22 cellular contexts compared by ENCODE assay signal in the genomic region with DNA sequence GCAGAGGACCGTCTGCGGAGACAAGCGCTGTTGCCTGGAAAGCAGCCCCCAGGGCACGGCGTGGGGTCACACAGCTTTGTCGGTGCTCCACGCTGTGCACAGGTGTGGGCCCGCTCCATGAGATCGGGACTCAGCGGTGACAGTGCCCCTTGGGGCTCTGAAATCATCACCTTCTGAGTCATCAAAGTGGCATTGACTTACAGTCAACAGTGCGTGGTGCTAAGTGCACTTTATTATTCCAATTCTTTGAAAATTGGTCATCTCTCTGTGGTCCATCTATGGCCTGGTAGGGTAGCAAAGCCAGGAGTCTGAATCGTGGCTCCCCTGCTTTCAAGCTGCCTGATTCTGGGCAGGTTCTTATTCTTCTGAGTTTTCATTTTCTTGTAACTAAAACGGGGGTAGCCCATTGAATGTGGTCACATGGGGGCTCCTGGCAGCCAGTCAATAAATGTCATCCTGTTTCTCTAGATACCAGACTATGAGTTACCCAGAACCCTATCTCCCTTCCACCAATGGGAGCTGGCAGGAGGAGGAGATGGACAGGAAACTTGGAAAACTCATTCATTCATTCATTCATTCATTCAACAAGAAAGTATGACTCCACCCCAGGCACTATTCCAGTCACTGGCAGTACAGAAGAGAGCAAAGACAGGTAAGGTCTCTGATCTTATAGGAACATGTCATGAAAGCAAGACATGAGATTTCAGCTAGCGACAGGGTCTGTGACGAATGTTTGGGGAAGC. TPM values are rescaled to one million over a fixed set of nuclear protein-coding genes. Genes with fewer than 3 reads are reported as not detected.
A peak's percentile ranks its signal among the peaks of the same experiment; 100 is the strongest.
DNase-seq lines count a peak whose midpoint lies in the region; ATAC-seq, FAIRE-seq and TF ChIP-seq lines count a peak whose summit lies in the region.
"Had no signal": no experiment of that assay in that cellular context is flagged by ENCODE, and none has a peak within 500 bp of the region (broad histone marks: within the 10 kb centered on the region; RNA-seq: fewer than 3 reads in every experiment).

No MANE protein-coding gene starts in this region.

- no peaks in the 10 kb centered on the region for H3K4me1 ChIP-seq in GM12878 (ENCODE audit: control insufficient read depth, insufficient read depth, low read length)
- H3K4me1 ChIP-seq: colonic mucosa had no signal

- BruUV-seq in GM12878 (replicated peaks; lab: Mats Ljungman, UMichigan), result no TSS peak

- no peak for TF ChIP-seq RAD21 in GM12878 (IDR thresholded peaks at IDR 0.05; ENCODE audit: insufficient read depth, low read depth, low read length)

- no peak overlapping the region for H3K4me3 ChIP-seq in GM12878
- H3K4me3 ChIP-seq: colonic mucosa had no signal

- RAD21 ChIA-PET in GM12878 (lab: Charles Lee; ENCODE audit: unreplicated experiment), result no interaction called here

- ATAC-seq in GM12878, result peak; percentile 47
- ATAC-seq in GM18858 (IDR thresholded peaks at IDR 0.05; ENCODE audit: unreplicated experiment), result no peak
- ATAC-seq: left cardiac atrium had no signal

- H2AFZ ChIP-seq in GM12878 (ENCODE audit: control insufficient read depth, low read depth, low read length), result no peak overlapping the region

- FAIRE-seq in GM12878 (lab: Jason Lieb, UNC), result no peak

- SMC1A ChIA-PET in GM12878 (lab: Charles Lee; ENCODE audit: uncharacterized antibody, unreplicated experiment), result no interaction called here

- CTCF ChIA-PET in GM12878 (lab: Yijun Ruan, JAX), result interaction anchor here (0.6 kb wide), 1 partner anchor 508 kb away, joined by 3 read pairs; no protein-coding TSS in a partner anchor

- TF ChIP-seq CTCF in GM12878 (IDR thresholded peaks at IDR 0.05 in 2 of 3, conservative IDR thresholded peaks at IDR 0.05 in 1 of 3; ENCODE audit: control insufficient read depth in 2 of 3, extremely low read depth in 1 of 3, insufficient read depth in 1 of 3, low read depth in 3 of 3, low read length in 3 of 3), result no peak

- H4K20me1 ChIP-seq in GM12878 (ENCODE audit: control insufficient read depth, insufficient read depth), result no peaks in the 10 kb centered on the region

- H3K27me3 ChIP-seq in GM12878 (replicated peaks in 1 of 2; ENCODE audit: control insufficient read depth in 2 of 2, insufficient read depth in 2 of 2, low read length in 1 of 2), result peaks cover 0 to 5% of the 10 kb centered on the region in 2 experiments; a peak in 1 of 4 replicates
- H3K27me3 ChIP-seq: colonic mucosa had no signal

- H3K9ac ChIP-seq in GM12878 (ENCODE audit: control insufficient read depth, insufficient read depth, low read length), result no peak overlapping the region

- no peak for TF ChIP-seq EP300 in GM12878 (IDR thresholded peaks at IDR 0.05; ENCODE audit: borderline replicate concordance in 1 of 2, control insufficient read depth in 1 of 2, low read depth in 2 of 2, low read length in 2 of 2)

- POLR2A ChIA-PET in GM12878 (lab: Charles Lee), result no interaction called here

- no peaks in the 10 kb centered on the region for H3K79me2 ChIP-seq in GM12878 (ENCODE audit: control insufficient read depth, insufficient read depth, low read length)

- in situ Hi-C loops in GM12878 (cut with MboI), result no loop called here

- intact Hi-C loops in GM12878 (cut with micrococcal nuclease; ENCODE audit: unreplicated experiment), result no loop called here

- H3K4me2 ChIP-seq in GM12878 (ENCODE audit: control insufficient read depth, insufficient read depth), result no peak overlapping the region

- no peaks in the 10 kb centered on the region for H3K9me3 ChIP-seq in GM12878 (replicated peaks; ENCODE audit: control insufficient read depth, insufficient read depth, low read length)
- H3K9me3 ChIP-seq: colonic mucosa had no signal

- 25% methylated on average over 15 of the region's 15 CpGs for WGBS in GM12878 (ENCODE audit: insufficient coverage, insufficient replicate concordance, low lambda C conversion rate, missing lambda C conversion rate)

- DNase-seq in NCI-H748 (lab: John Stamatoyannopoulos, UW; ENCODE audit: unreplicated experiment), result peak; percentile 49
- DNase-seq in NCI-H748 treated with DMSO at 0.1 percent for 48 hours (lab: John Stamatoyannopoulos, UW), result no peak
- peak; percentile 31 for DNase-seq in HT1080 (ENCODE audit: low read depth)
- DNase-seq in GM12878 (ENCODE audit: low read depth, low spot score), result no peak
- peak; percentile 32 for DNase-seq in renal cortical epithelial cell (ENCODE audit: low read depth)
- no peak for DNase-seq in iPS-NIHi11 (ENCODE audit: low spot score)
- DNase-seq in CD1c-positive myeloid dendritic cell (ENCODE audit: extremely low spot score), result no peak
- DNase-seq: activated CD4-positive, alpha-beta T cell treated with anti-CD3 and anti-CD28 coated beads, Interleukin-2, amount 50 U/mL, for 4 hours; activated T-cell treated with anti-CD3 and anti-CD28 coated beads for 4 hours; colonic mucosa; left cardiac atrium; NCI-H1092 treated with DMSO at 0.1 percent for 48 hours; NCI-H2227 treated with DMSO at 0.1 percent for 48 hours; SHP77; stimulated activated CD4-positive, alpha-beta T cell treated with anti-CD3 and anti-CD28 coated beads, Interleukin-15, amount 100 ng/mL, for 24 hours; stimulated activated naive B cell treated with anti-CD40 and anti-IgM and Interleukin-4, amounts not matched to agents 10 μg/mL and 1 μg/mL and 100 μg/mL, for 72 hours; trophoblast cell had no signal

- H3K27ac ChIP-seq in GM12878 (ENCODE audit: control insufficient read depth, insufficient read depth), result no peak overlapping the region
- H3K27ac ChIP-seq: C4-2B, colonic mucosa had no signal

- H3K36me3 ChIP-seq in GM12878 (ENCODE audit: control insufficient read depth in 2 of 2, insufficient read depth in 2 of 2, low read length in 1 of 2), result no peaks in the 10 kb centered on the region
- H3K36me3 ChIP-seq: colonic mucosa had no signal

- no peak for TF ChIP-seq POLR2A in GM12878 (IDR thresholded peaks at IDR 0.05; ENCODE audit: low read depth, low read length)

TF ChIP-seq in GM12878, 131 proteins besides CTCF, POLR2A, EP300 and RAD21 (continues in another document):
- TF ChIP-seq YY1 (IDR thresholded peaks at IDR 0.05; ENCODE audit: low read depth, low read length), result no peak
- TF ChIP-seq, protein P1, sequence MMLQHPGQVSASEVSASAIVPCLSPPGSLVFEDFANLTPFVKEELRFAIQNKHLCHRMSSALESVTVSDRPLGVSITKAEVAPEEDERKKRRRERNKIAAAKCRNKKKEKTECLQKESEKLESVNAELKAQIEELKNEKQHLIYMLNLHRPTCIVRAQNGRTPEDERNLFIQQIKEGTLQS (IDR thresholded peaks at IDR 0.05; ENCODE audit: borderline replicate concordance, extremely low read depth, low read depth, low read length), result no peak
- no peak for TF ChIP-seq FOXM1 (IDR thresholded peaks at IDR 0.05; ENCODE audit: low read depth, low read length)
- TF ChIP-seq, protein P2, sequence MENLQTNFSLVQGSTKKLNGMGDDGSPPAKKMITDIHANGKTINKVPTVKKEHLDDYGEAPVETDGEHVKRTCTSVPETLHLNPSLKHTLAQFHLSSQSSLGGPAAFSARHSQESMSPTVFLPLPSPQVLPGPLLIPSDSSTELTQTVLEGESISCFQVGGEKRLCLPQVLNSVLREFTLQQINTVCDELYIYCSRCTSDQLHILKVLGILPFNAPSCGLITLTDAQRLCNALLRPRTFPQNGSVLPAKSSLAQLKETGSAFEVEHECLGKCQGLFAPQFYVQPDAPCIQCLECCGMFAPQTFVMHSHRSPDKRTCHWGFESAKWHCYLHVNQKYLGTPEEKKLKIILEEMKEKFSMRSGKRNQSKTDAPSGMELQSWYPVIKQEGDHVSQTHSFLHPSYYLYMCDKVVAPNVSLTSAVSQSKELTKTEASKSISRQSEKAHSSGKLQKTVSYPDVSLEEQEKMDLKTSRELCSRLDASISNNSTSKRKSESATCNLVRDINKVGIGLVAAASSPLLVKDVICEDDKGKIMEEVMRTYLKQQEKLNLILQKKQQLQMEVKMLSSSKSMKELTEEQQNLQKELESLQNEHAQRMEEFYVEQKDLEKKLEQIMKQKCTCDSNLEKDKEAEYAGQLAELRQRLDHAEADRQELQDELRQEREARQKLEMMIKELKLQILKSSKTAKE (IDR thresholded peaks at IDR 0.05; ENCODE audit: low read depth, poor library complexity, severe bottlenecking), result no peak

RNA-seq across cellular contexts. Expression of a gene that starts 20.3 kb away (rescaled TPM):
- total RNA-seq in HT1080 (2014; rRNA removed; shearing (Covaris generic)), result 0.05 TPM in 1 of 2 replicates, not detected in the other
- polyA plus RNA-seq in HT1080 (2015; cell fraction: cytosol; rRNA removed), result 0.01 and 0.15 TPM in 2 replicates
- not detected in 2 replicates for polyA plus RNA-seq in HT1080 (2015; cell fraction: nucleus; rRNA removed)
- not detected in 2 replicates for total RNA-seq in GM12878 (2013; cell fraction: nucleolus; rRNA removed)
- total RNA-seq in GM12878 (2014; rRNA removed) (not detected in 2 replicates), GM12878 (2014; rRNA removed; fragmentation: Illumina TruSeq; extraction: Trizol) (not detected in 2 replicates), GM12878 (2021) (not detected in 2 replicates), renal cortical epithelial cell (0.69 and 2.2 TPM in 2 replicates)
- polyA plus RNA-seq in GM12878 (2011; ENCODE audit: low read depth), result not detected
- polyA plus RNA-seq in GM12878 (2011; rRNA removed) (not detected in 2 replicates), GM12878 (2014; fragmentation: Illumina TruSeq; extraction: Trizol) (not detected in 2 replicates), GM12878 (2014; fragmentation: Nextera tagmentation; extraction: Ambion mirVana) (not detected), GM12878 (2014; rRNA removed) (not detected in 2 replicates), GM12878 (2016; fragmentation: Nextera tagmentation; extraction: Ambion mirVana) (not detected)
- not detected in 2 replicates for polyA plus RNA-seq in GM12878 (2011; cell fraction: cytosol; rRNA removed)
- not detected in 2 replicates for polyA plus RNA-seq in GM12878 (2011; cell fraction: nucleus; rRNA removed)
- polyA plus RNA-seq in GM12878 (2012), result not detected in 2 replicates
- not detected in 2 replicates for polyA minus RNA-seq in GM12878 (2011; rRNA and poly(A)+ RNA removed)
- not detected in 2 replicates for polyA minus RNA-seq in GM12878 (2011; cell fraction: cytosol; rRNA and poly(A)+ RNA removed)
- not detected in 2 replicates for polyA minus RNA-seq in GM12878 (2011; cell fraction: nucleus; rRNA and poly(A)+ RNA removed)
- total RNA-seq: colonic mucosa; fibroblast of villous mesenchyme; mesothelial cell of epicardium; T-helper 1 cell treated with Interleukin-12 subunit alpha and Interleukin-12 subunit beta and Interleukin-4 antibody, amounts not matched to agents 30 ng/mL and 1 ng/mL, for 36 hours had no signal

Comparison
In these comparisons a context has a peak if more than half of its experiments do, and no peak if none do; other contexts are left out.
1. DNase-seq: peak in NCI-H748 (single experiment), HT1080 (single experiment) and renal cortical epithelial cell (single experiment); none in NCI-H748 treated with DMSO at 0.1 percent for 48 hours (single experiment), GM12878 (single experiment), iPS-NIHi11 (single experiment) and CD1c-positive myeloid dendritic cell (single experiment).